Comparison of ENCODE assay signal across 23 cellular contexts in genomic region chr7:91898240-91898992, GRCh38. TPM values are rescaled to one million over a fixed set of nuclear protein-coding genes. Genes with fewer than 3 reads are reported as not detected.
DNase-seq lines count a peak whose midpoint lies in the region; ATAC-seq and TF ChIP-seq lines count a peak whose summit lies in the region.
"Had no signal": no experiment of that assay in that cellular context is flagged by ENCODE, and none has a peak within 500 bp of the region (broad histone marks: within the 10 kb centered on the region; RNA-seq: fewer than 3 reads in every experiment).

No MANE protein-coding gene starts in this region.

- H3K4me1 ChIP-seq in Panc1 (ENCODE audit: control insufficient read depth, insufficient read depth, low read length) (no peaks in the 10 kb centered on the region), prostate gland (replicated peaks) (no peaks in the 10 kb centered on the region), Caco-2 (peaks cover 9% of the 10 kb centered on the region; the same call in 1 of the 2 replicates), heart right ventricle (peaks cover 0 to 5% (median 0%) of the 10 kb centered on the region in 9 donors)
- H3K4me1 ChIP-seq: BE2C had no signal

- ATAC-seq in Panc1 = peak; percentile 42; the same call in 1 of the 2 replicates
- ATAC-seq in esophagus mucosa = peak; percentile 54
- ATAC-seq in heart right ventricle = no peak
- ATAC-seq in GM19467 (IDR thresholded peaks at IDR 0.05; ENCODE audit: unreplicated experiment) = no peak
- ATAC-seq: GM12878, GM23338 had no signal

- no peaks in the 10 kb centered on the region for H3K36me3 Mint-ChIP-seq in Caco-2 (ENCODE audit: insufficient read depth, unreplicated experiment)

- no peak overlapping the region for H3K4me3 Mint-ChIP-seq in Caco-2 (ENCODE audit: unreplicated experiment)
- H3K4me3 Mint-ChIP-seq: GM23338 had no signal

- in situ Hi-C loops in Panc1 (cut with HindIII; ENCODE audit: low pct_unique_long_range_greater_than_20kb, low sequenced_read_pairs) = no loop called here

- POLR2A ChIA-PET in HEK293T (lab: Yijun Ruan, JAX) = no interaction called here
- POLR2A ChIA-PET in Panc1 (lab: Charles Lee) = no interaction called here
- POLR2A ChIA-PET in Caco-2 (lab: Charles Lee) = no interaction called here

- H3K36me3 ChIP-seq in Panc1 (ENCODE audit: control insufficient read depth, insufficient read depth, low read length) (no peaks in the 10 kb centered on the region), prostate gland (no peaks in the 10 kb centered on the region), Caco-2 (ENCODE audit: control insufficient read depth, insufficient read depth, low read length) (no peaks in the 10 kb centered on the region), heart right ventricle (no peaks in the 10 kb centered on the region)
- H3K36me3 ChIP-seq: BE2C had no signal

- CTCF ChIA-PET in HEK293T (lab: Yijun Ruan, JAX) (no interaction called here), Panc1 (lab: Charles Lee) (no interaction called here), Caco-2 (lab: Charles Lee) (no interaction called here)

- no peaks in the 10 kb centered on the region for H3K9me3 ChIP-seq in Panc1 (ENCODE audit: control insufficient read depth, insufficient read depth, low read depth, low read length)
- H3K9me3 ChIP-seq in prostate gland = no peaks in the 10 kb centered on the region
- H3K9me3 ChIP-seq in Caco-2 = no peaks in the 10 kb centered on the region
- H3K9me3 ChIP-seq in heart right ventricle = no peaks in the 10 kb centered on the region
- H3K9me3 ChIP-seq: BE2C had no signal

- DNase-seq in HEK293T (ENCODE audit: extremely low spot score) = no peak
- no peak for DNase-seq in Panc1 (ENCODE audit: low read depth, low spot score)
- no peak for DNase-seq in prostate gland (ENCODE audit: low spot score)
- no peak for DNase-seq in Caco-2
- no peak for DNase-seq in heart right ventricle
- DNase-seq: BE2C, DND-41, HCEC 1CT, KG1, NCI-H1105, NCI-H146, NCI-H2029 treated with DMSO at 0.1 percent for 48 hours, NCI-H226, NCI-H510A treated with DMSO at 0.1 percent for 48 hours, OCI-M1, RPMI8226, SHP77 treated with DMSO at 0.1 percent for 48 hours, SW 1271 had no signal

- H3K27ac Mint-ChIP-seq in Caco-2 (ENCODE audit: unreplicated experiment) = no peak overlapping the region
- H3K27ac Mint-ChIP-seq: GM23338 had no signal

- TF ChIP-seq CTCF in Panc1 (IDR thresholded peaks at IDR 0.05) (no peak), prostate gland (IDR thresholded peaks at IDR 0.05) (no peak), Caco-2 (IDR thresholded peaks at IDR 0.05; ENCODE audit: insufficient read depth in 1 of 2, low read depth in 1 of 2, low read length in 1 of 2, severe bottlenecking in 1 of 2, unreplicated experiment in 1 of 2) (no peak), heart right ventricle (IDR thresholded peaks at IDR 0.05) (no peak)

- BruUV-seq in Panc1 (replicated peaks; lab: Mats Ljungman, UMichigan) (no TSS peak), Caco-2 (replicated peaks; lab: Mats Ljungman, UMichigan) (no TSS peak)

- intact Hi-C loops in Panc1 (cut with micrococcal nuclease; ENCODE audit: unreplicated experiment) (no loop called here), prostate gland (cut with DNase I) (no loop called here), Caco-2 (cut with micrococcal nuclease; ENCODE audit: unreplicated experiment) (no loop called here), heart right ventricle (cut with DNase I) (no loop called here)

- no peaks in the 10 kb centered on the region for H3K9me3 Mint-ChIP-seq in Caco-2 (ENCODE audit: unreplicated experiment)
- H3K9me3 Mint-ChIP-seq: GM23338 had no signal

- no peak for TF ChIP-seq POLR2A in prostate gland (IDR thresholded peaks at IDR 0.05)

- H3K27me3 ChIP-seq in Panc1 (ENCODE audit: control insufficient read depth, insufficient read depth, low read length) = peaks cover 3% of the 10 kb centered on the region; the same call in 1 of the 2 replicates
- H3K27me3 ChIP-seq in prostate gland (replicated peaks; ENCODE audit: insufficient read depth) = no peaks in the 10 kb centered on the region
- H3K27me3 ChIP-seq in Caco-2 (replicated peaks; ENCODE audit: control insufficient read depth, insufficient read depth, low read length) = no peaks in the 10 kb centered on the region
- peaks cover 0 to 2% (median 0%) of the 10 kb centered on the region in 7 donors for H3K27me3 ChIP-seq in heart right ventricle

- H3K27ac ChIP-seq in Panc1 (ENCODE audit: low read length) (no peak overlapping the region), prostate gland (peak overlapping the region; percentile 57 to 65), heart right ventricle (no peak overlapping the region)
- H3K27ac ChIP-seq: SK-N-MC had no signal

- peak overlapping the region in 1 of 2 experiments; percentile 5; a peak in 1 of 4 replicates for H3K4me3 ChIP-seq in Panc1 (ENCODE audit: low read depth in 2 of 2, low read length in 2 of 2)
- peak overlapping the region; percentile 17 to 22 for H3K4me3 ChIP-seq in prostate gland
- no peak overlapping the region for H3K4me3 ChIP-seq in Caco-2 (ENCODE audit: low read depth, low read length)
- H3K4me3 ChIP-seq in heart right ventricle = no peak overlapping the region
- H3K4me3 ChIP-seq: GM12878, GM23338, SK-N-MC had no signal

- peaks cover under 1% of the 10 kb centered on the region for H3K4me1 Mint-ChIP-seq in Caco-2 (ENCODE audit: low read depth, unreplicated experiment)

- H3K27me3 Mint-ChIP-seq in Caco-2 (ENCODE audit: insufficient read depth, unreplicated experiment) = no peaks in the 10 kb centered on the region

- WGBS in prostate gland = 33% methylated on average over 10 of the region's 10 CpGs
- 82 to 87% methylated on average over 10 of the region's 10 CpGs for WGBS in heart right ventricle, 2 donors

TF ChIP-seq in HEK293T, 16 proteins besides CTCF, POLR2A, EP300 and RAD21:
- TF ChIP-seq PKNOX1 (IDR thresholded peaks at IDR 0.05) = peak; percentile 17; the same call in 1 of the 2 replicates
- no peak for TF ChIP-seq BHLHE40 (IDR thresholded peaks at IDR 0.05; ENCODE audit: borderline replicate concordance)

RNA-seq across cellular contexts. Expression of gene MTERF1, which starts 17.9 kb away (rescaled TPM):
- total RNA-seq in Panc1 (2021; ENCODE audit: unreplicated experiment) (13.6 TPM), esophagus mucosa (5.9 TPM), prostate gland (1 to 10 TPM; 6.1 to 8.1 TPM), Caco-2 (2022) (16.2 and 16.9 TPM in 2 replicates), heart right ventricle (1 to 10 TPM; 5.9 to 9.9 (median 7.1) TPM)
- polyA plus RNA-seq in Panc1 (2012; ENCODE audit: insufficient read length) = 4.7 TPM
- 1 to 10 TPM; 5.2 to 8.3 TPM for polyA plus RNA-seq in heart right ventricle

RNA-seq across cellular contexts. Expression of gene AKAP9, which starts 42.2 kb away (rescaled TPM):
- total RNA-seq in Panc1 (2021; ENCODE audit: unreplicated experiment) (31.6 TPM), esophagus mucosa (42.3 TPM), prostate gland (10 to 100 TPM; 61.8 to 80.1 TPM), Caco-2 (2022) (73.8 and 79.4 TPM in 2 replicates), heart right ventricle (10 to 100 TPM; 35.8 to 62.3 (median 49.7) TPM)
- polyA plus RNA-seq in Panc1 (2012; ENCODE audit: insufficient read length) = 12.4 TPM
- 10 to 100 TPM in 1 of 2 donors, 1 to 10 TPM in 1; 5.9 to 34.4 TPM for polyA plus RNA-seq in heart right ventricle

Comparison
In these comparisons a context has a peak if more than half of its experiments do, and no peak if none do; other contexts are left out.
1. ATAC-seq: peak in Panc1 (single experiment) and esophagus mucosa (single experiment); none in heart right ventricle (0 of 8) and GM19467 (single experiment).
2. H3K27ac ChIP-seq: peak in prostate gland (2 of 2); none in Panc1 (single experiment) and heart right ventricle (0 of 10).
3. H3K4me3 ChIP-seq: peak in prostate gland (2 of 2); none in Caco-2 (single experiment) and heart right ventricle (0 of 10).